11 cellular contexts compared by ENCODE assay signal in genomic region chr6:42251500-42251899, GRCh38. TPM values are rescaled to one million over a fixed set of nuclear protein-coding genes. Genes with fewer than 3 reads are reported as not detected.
DNase-seq lines count a peak whose midpoint lies in the region; TF ChIP-seq lines count a peak whose summit lies in the region.
"Had no signal": no experiment of that assay in that cellular context is flagged by ENCODE, and none has a peak within 500 bp of the region (broad histone marks: within the 10 kb centered on the region; RNA-seq: fewer than 3 reads in every experiment).

No MANE protein-coding gene starts in this region.

- TF ChIP-seq CTCF in left ventricle myocardium inferior (IDR thresholded peaks at IDR 0.05; ENCODE audit: borderline replicate concordance) (no peak), spleen (IDR thresholded peaks at IDR 0.05 in 8 of 11, conservative IDR thresholded peaks at IDR 0.05 in 3 of 11) (no peak)

- 40 to 89% (median 69%) methylated on average over 1 of the region's 1 CpG for WGBS in spleen, 5 donors

- TF ChIP-seq POLR2A in spleen (IDR thresholded peaks at IDR 0.05), result no peak

- H3K27ac ChIP-seq in left ventricle myocardium inferior (replicated peaks) (peak overlapping the region; percentile 82), spleen (peak overlapping the region in 5 of 8 donors; percentile 24 to 63 (median 46))

- H3K4me3 ChIP-seq in adipocyte (ENCODE audit: low read length) (peak overlapping the region; percentile 6), left ventricle myocardium inferior (no peak overlapping the region), spleen (no peak overlapping the region)

- H3K36me3 ChIP-seq in adipocyte (ENCODE audit: control insufficient read depth, insufficient read depth, low read length, severe bottlenecking) (peaks cover 3% of the 10 kb centered on the region), left ventricle myocardium inferior (peaks cover 17% of the 10 kb centered on the region), spleen (peaks cover 0 to 91% (median 18%) of the 10 kb centered on the region in 6 donors)

- H3K9ac ChIP-seq in adipocyte (ENCODE audit: low read length), result peak overlapping the region; percentile 25

- H3K27me3 ChIP-seq in adipocyte (replicated peaks; ENCODE audit: control insufficient read depth, insufficient read depth, low read length) (no peaks in the 10 kb centered on the region), left ventricle myocardium inferior (ENCODE audit: low read depth) (no peaks in the 10 kb centered on the region), spleen (replicated peaks in 1 of 7) (no peaks in the 10 kb centered on the region)

- H3K9me3 ChIP-seq in adipocyte (ENCODE audit: control insufficient read depth, low read length) (no peaks in the 10 kb centered on the region), left ventricle myocardium inferior (replicated peaks) (no peaks in the 10 kb centered on the region), spleen (no peaks in the 10 kb centered on the region)

- intact Hi-C loops in left ventricle myocardium inferior (cut with micrococcal nuclease), result loop anchor here (10.0 kb wide), 2 partner anchors 203 to 283 kb away; partner anchors contain the start of gene TRERF1
- intact Hi-C loops in spleen (cut with DNase I; ENCODE audit: low total_unique reads), result no loop called here

- DNase-seq in GM04503 (ENCODE audit: low read depth), result peak; percentile 45
- DNase-seq in adipocyte (ENCODE audit: low read depth), result no peak
- DNase-seq in left ventricle myocardium inferior, result no peak
- DNase-seq in spleen, result no peak
- no peak for DNase-seq in activated gamma-delta T cell treated with Interleukin-2 at 50 U/mL for 16 hours
- no peak for DNase-seq in GM19238 (ENCODE audit: insufficient read length, low spot score)
- DNase-seq in stimulated activated CD8-positive, alpha-beta memory T cell treated with anti-CD3 and anti-CD28 coated beads, Interleukin-4, amount 100 ng/mL, for 48 hours, result no peak
- DNase-seq: activated CD4-positive, alpha-beta memory T cell treated with anti-CD3 and anti-CD28 coated beads, Interleukin-2, amount 10 ng/mL, durations not matched to agents 7 days and 5 days; NCI-H510A; retina; T-helper 9 cell had no signal

- H3K4me1 ChIP-seq in adipocyte (ENCODE audit: control insufficient read depth, insufficient read depth, low read length) (peaks cover 40% of the 10 kb centered on the region), left ventricle myocardium inferior (peaks cover 54% of the 10 kb centered on the region), spleen (peaks cover 7 to 51% (median 25%) of the 10 kb centered on the region in 6 donors)

RNA-seq across cellular contexts. Expression of gene MRPS10, which starts 33.8 kb away (rescaled TPM):
- total RNA-seq in left ventricle myocardium inferior (64.3 TPM), spleen (10 to 100 TPM; 25.1 to 32.3 (median 27.7) TPM)
- polyA plus RNA-seq in spleen, result 10 to 100 TPM; 17.2 to 26.1 (median 18.0) TPM

RNA-seq across cellular contexts. Expression of gene GUCA1B, which starts 56.7 kb away (rescaled TPM):
- total RNA-seq in left ventricle myocardium inferior (1.1 TPM), spleen (1 to 10 TPM; 1.2 to 2.6 (median 1.9) TPM)
- under 1 TPM; 0.70 to 0.87 (median 0.83) TPM for polyA plus RNA-seq in spleen
